18 cellular contexts compared by ENCODE assay signal in the genomic region with DNA sequence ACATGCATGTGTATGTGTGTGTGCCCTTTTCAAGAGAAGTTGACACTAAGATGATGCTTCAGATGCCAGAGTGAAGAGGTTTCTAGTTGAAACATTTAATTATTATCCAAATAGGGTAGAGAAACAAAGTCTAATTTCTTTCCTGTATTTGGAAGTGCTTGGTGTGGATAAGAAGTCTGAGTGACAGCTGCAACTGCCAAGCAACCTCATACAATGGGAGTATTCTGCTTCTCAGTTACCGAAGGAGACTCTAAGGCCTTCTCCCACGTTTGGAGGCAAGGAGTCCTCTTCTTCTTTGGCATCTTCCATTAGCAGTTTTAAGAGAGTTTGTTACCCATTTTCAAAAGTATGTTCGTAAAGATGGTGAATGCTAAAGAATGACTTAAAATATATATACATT.
DNase-seq lines count a peak whose midpoint lies in the region; ATAC-seq and TF ChIP-seq lines count a peak whose summit lies in the region.
"Had no signal": no experiment of that assay in that cellular context is flagged by ENCODE, and none has a peak within 500 bp of the region (broad histone marks: within the 10 kb centered on the region; RNA-seq: fewer than 3 reads in every experiment).

No MANE protein-coding gene starts in this region.

- no peaks in the 10 kb centered on the region for H3K36me3 ChIP-seq in testis (ENCODE audit: low read depth, missing control alignments)

- peak overlapping the region in 2 of 3 experiments; percentile 24 to 53 for H3K27ac Mint-ChIP-seq in nephron
- H3K27ac Mint-ChIP-seq: CD4-positive, CD25-positive, alpha-beta regulatory T cell; CD8-positive, alpha-beta T cell had no signal

- TF ChIP-seq CTCF in nephron (IDR thresholded peaks at IDR 0.05; ENCODE audit: unreplicated experiment in 3 of 3) = no peak
- no peak for TF ChIP-seq CTCF in testis (IDR thresholded peaks at IDR 0.05)

- H3K36me3 Mint-ChIP-seq in nephron (ENCODE audit: low read depth) = no peaks in the 10 kb centered on the region
- H3K36me3 Mint-ChIP-seq: CD4-positive, CD25-positive, alpha-beta regulatory T cell; CD8-positive, alpha-beta T cell had no signal

- H3K4me1 ChIP-seq in testis = peaks cover 30% of the 10 kb centered on the region

- no peak overlapping the region for H3K4me3 Mint-ChIP-seq in nephron
- H3K4me3 Mint-ChIP-seq: CD4-positive, CD25-positive, alpha-beta regulatory T cell; CD8-positive, alpha-beta T cell had no signal

- no peaks in the 10 kb centered on the region for H3K9me3 Mint-ChIP-seq in nephron
- H3K9me3 Mint-ChIP-seq: CD8-positive, alpha-beta T cell had no signal

- no peak for TF ChIP-seq POLR2A in testis (IDR thresholded peaks at IDR 0.05)

- intact Hi-C loops in testis (cut with DNase I; ENCODE audit: low total_unique reads) = no loop called here

- no peaks in the 10 kb centered on the region for H3K27me3 Mint-ChIP-seq in nephron (ENCODE audit: low read depth)
- H3K27me3 Mint-ChIP-seq: CD4-positive, CD25-positive, alpha-beta regulatory T cell had no signal

- peak overlapping the region in 1 of 2 donors; percentile 48 for H3K27ac ChIP-seq in testis
- H3K27ac ChIP-seq: GM23248 had no signal

- no peaks in the 10 kb centered on the region for H3K9me3 ChIP-seq in testis

- DNase-seq in LHCN-M2 (ENCODE audit: low read depth) (peak; percentile 60), globus pallidus (ENCODE audit: low spot score) (peak; percentile 22), testis (peak; percentile 71), NOMO-1 (lab: John Stamatoyannopoulos, UW; ENCODE audit: unreplicated experiment in 2 of 2) (no peak), SHP77 (lab: John Stamatoyannopoulos, UW) (no peak)
- DNase-seq: C1 segment of cervical spinal cord; CD4-positive, CD25-positive, alpha-beta regulatory T cell; CD8-positive, alpha-beta T cell; DMS 273 treated with DMSO at 0.1 percent for 48 hours; DMS79; EL; GDM1; GM23248; H7; HCEC 1CT had no signal

- H3K4me1 Mint-ChIP-seq in nephron = peaks cover 33% of the 10 kb centered on the region
- H3K4me1 Mint-ChIP-seq: CD4-positive, CD25-positive, alpha-beta regulatory T cell had no signal

- H3K27me3 ChIP-seq in testis = no peaks in the 10 kb centered on the region

- ATAC-seq in GM19455 (IDR thresholded peaks at IDR 0.05; ENCODE audit: unreplicated experiment) = no peak
- ATAC-seq: CD8-positive, alpha-beta T cell; GM12878 had no signal

- no peak overlapping the region for H3K4me3 ChIP-seq in testis
- H3K4me3 ChIP-seq: GM12878, GM23248 had no signal

- WGBS in testis, 2 donors = 66 to 69% methylated on average over 3 of the region's 3 CpGs

Comparison
In these comparisons a context has a peak if more than half of its experiments do, and no peak if none do; other contexts are left out.
1. DNase-seq: peak in LHCN-M2 (single experiment), globus pallidus (single experiment) and testis (single experiment); none in NOMO-1 (0 of 2) and SHP77 (0 of 2).